Comparison of ENCODE assay signal across 1 cellular context in genomic region chr9:92295827-92296258, GRCh38.
TF ChIP-seq lines count a peak whose summit lies in the region.

No MANE protein-coding gene starts in this region.

TF ChIP-seq in SK-N-SH treated with all-trans-retinoic acid at 6 μM for 48 hours, 23 proteins besides CTCF, POLR2A, EP300 and RAD21 (continued from another document):
- TF ChIP-seq, protein P1, sequence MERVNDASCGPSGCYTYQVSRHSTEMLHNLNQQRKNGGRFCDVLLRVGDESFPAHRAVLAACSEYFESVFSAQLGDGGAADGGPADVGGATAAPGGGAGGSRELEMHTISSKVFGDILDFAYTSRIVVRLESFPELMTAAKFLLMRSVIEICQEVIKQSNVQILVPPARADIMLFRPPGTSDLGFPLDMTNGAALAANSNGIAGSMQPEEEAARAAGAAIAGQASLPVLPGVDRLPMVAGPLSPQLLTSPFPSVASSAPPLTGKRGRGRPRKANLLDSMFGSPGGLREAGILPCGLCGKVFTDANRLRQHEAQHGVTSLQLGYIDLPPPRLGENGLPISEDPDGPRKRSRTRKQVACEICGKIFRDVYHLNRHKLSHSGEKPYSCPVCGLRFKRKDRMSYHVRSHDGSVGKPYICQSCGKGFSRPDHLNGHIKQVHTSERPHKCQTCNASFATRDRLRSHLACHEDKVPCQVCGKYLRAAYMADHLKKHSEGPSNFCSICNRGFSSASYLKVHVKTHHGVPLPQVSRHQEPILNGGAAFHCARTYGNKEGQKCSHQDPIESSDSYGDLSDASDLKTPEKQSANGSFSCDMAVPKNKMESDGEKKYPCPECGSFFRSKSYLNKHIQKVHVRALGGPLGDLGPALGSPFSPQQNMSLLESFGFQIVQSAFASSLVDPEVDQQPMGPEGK (CRISPR knock-in tag; IDR thresholded peaks at IDR 0.05; ENCODE audit: borderline replicate concordance) = no peak
- TF ChIP-seq, protein P2, sequence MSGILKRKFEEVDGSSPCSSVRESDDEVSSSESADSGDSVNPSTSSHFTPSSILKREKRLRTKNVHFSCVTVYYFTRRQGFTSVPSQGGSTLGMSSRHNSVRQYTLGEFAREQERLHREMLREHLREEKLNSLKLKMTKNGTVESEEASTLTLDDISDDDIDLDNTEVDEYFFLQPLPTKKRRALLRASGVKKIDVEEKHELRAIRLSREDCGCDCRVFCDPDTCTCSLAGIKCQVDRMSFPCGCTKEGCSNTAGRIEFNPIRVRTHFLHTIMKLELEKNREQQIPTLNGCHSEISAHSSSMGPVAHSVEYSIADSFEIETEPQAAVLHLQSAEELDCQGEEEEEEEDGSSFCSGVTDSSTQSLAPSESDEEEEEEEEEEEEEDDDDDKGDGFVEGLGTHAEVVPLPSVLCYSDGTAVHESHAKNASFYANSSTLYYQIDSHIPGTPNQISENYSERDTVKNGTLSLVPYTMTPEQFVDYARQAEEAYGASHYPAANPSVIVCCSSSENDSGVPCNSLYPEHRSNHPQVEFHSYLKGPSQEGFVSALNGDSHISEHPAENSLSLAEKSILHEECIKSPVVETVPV (CRISPR knock-in tag; IDR thresholded peaks at IDR 0.05) = no peak
- TF ChIP-seq ZNF8 (CRISPR knock-in tag; IDR thresholded peaks at IDR 0.05) (no peak), ZFP30 (CRISPR knock-in tag; IDR thresholded peaks at IDR 0.05) (no peak), BACH2 (CRISPR knock-in tag; IDR thresholded peaks at IDR 0.05; ENCODE audit: borderline replicate concordance) (no peak), ZC3H10 (CRISPR knock-in tag; IDR thresholded peaks at IDR 0.05) (no peak), ZNF565 (CRISPR knock-in tag; conservative IDR thresholded peaks at IDR 0.05; ENCODE audit: low read depth) (no peak), CSDC2 (CRISPR knock-in tag; IDR thresholded peaks at IDR 0.05) (no peak), PPARA (CRISPR knock-in tag; IDR thresholded peaks at IDR 0.05; ENCODE audit: borderline replicate concordance) (no peak), OSR1 (CRISPR knock-in tag; IDR thresholded peaks at IDR 0.05) (no peak), TOX (CRISPR knock-in tag; IDR thresholded peaks at IDR 0.05; ENCODE audit: borderline replicate concordance) (no peak)
